8 cellular contexts compared by ENCODE assay signal in the genomic region with DNA sequence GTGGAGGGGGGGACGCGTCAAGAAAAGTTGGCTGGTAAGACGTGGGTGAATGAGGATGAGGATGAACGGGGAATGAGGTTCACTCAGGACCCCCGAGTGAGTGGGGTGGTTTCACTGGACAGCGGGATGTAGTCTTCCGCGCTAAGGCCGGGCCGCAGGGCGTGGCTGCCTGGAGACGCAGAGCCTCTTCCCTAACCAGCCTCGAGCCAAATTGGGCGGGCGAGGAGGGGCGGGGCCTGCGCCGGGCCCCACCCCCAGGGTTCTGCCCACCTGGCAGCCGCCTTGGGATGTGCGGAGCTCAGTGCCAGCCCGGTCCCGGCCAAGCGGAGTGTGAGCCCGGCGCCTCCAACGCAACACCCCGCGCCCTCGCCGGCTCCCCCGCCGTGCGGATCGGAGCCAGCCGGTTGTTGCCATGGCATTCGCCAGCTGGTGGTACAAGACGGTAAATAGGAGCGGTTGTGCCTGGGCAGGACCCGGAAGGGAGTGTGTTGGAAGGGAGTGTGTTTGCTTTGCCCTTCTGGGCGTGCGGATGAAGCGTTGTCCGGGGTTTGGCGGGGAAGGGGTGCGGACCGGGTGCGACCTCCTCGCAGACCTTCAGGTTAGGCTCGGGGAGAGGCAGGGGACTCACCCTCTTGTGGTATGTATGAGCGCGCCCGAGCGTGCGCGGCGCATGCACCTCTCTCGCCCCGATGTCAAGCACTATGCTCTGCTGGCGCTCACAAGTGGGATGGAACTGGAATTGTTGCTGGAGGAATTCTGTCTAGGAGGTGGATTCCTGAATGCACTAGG. TPM values are rescaled to one million over a fixed set of nuclear protein-coding genes. Genes with fewer than 3 reads are reported as not detected.
DNase-seq lines count a peak whose midpoint lies in the region; ATAC-seq lines count a peak whose summit lies in the region.

No MANE protein-coding gene starts in this region.

- peak; percentile 76 for ATAC-seq in HG03442 (IDR thresholded peaks at IDR 0.05; ENCODE audit: unreplicated experiment)

- H2AFZ ChIP-seq in mesenchymal stem cell (ENCODE audit: low read depth, low read length), result peak overlapping the region; percentile 98

- peak overlapping the region; percentile 94 to 97 for H3K4me3 ChIP-seq in mesenchymal stem cell (ENCODE audit: insufficient read depth in 1 of 2, low read depth in 1 of 2, low read length in 2 of 2)

- peaks cover 0 to 2% of the 10 kb centered on the region in 2 experiments for H3K36me3 ChIP-seq in mesenchymal stem cell (ENCODE audit: control insufficient read depth in 1 of 2, insufficient read depth in 2 of 2, low read depth in 1 of 2, low read length in 2 of 2)

- peak overlapping the region; percentile 72 for H3K27ac ChIP-seq in mesenchymal stem cell (ENCODE audit: low read length, poor library complexity, severe bottlenecking)

- H2BK15ac ChIP-seq in mesenchymal stem cell (ENCODE audit: low read depth, poor library complexity, severe bottlenecking), result peak overlapping the region; percentile 93

- H3K4me2 ChIP-seq in mesenchymal stem cell (ENCODE audit: low read length, poor library complexity, severe bottlenecking), result peak overlapping the region; percentile 66

- under 1% methylated on average over 57 of the region's 59 CpGs for WGBS in mesenchymal stem cell

- no peaks in the 10 kb centered on the region for H3K9me3 ChIP-seq in mesenchymal stem cell (ENCODE audit: control insufficient read depth, low read length)

- peak overlapping the region; percentile 97 for H3K9ac ChIP-seq in mesenchymal stem cell (ENCODE audit: low read length)

- peaks cover 14% of the 10 kb centered on the region for H3K79me1 ChIP-seq in mesenchymal stem cell (replicated peaks; ENCODE audit: low read length, poor library complexity, severe bottlenecking)

- H2AK5ac ChIP-seq in mesenchymal stem cell (ENCODE audit: low read length, severe bottlenecking), result no peak overlapping the region

- peak overlapping the region in 1 of 2 experiments; percentile 99 for H3K14ac ChIP-seq in mesenchymal stem cell (ENCODE audit: low read length in 2 of 2)

- peak overlapping the region; percentile 15 to 90 for H2BK12ac ChIP-seq in mesenchymal stem cell (ENCODE audit: low read length in 2 of 2)

- no peaks in the 10 kb centered on the region for H3K27me3 ChIP-seq in mesenchymal stem cell (ENCODE audit: control insufficient read depth in 1 of 2, insufficient read depth in 1 of 2, low read length in 2 of 2)

- H3K23ac ChIP-seq in mesenchymal stem cell (ENCODE audit: low read length in 2 of 2), result peak overlapping the region in 1 of 2 experiments; percentile 93

- peak overlapping the region; percentile 96 for H3K18ac ChIP-seq in mesenchymal stem cell (ENCODE audit: low read depth in 1 of 2, low read length in 2 of 2)

- peak overlapping the region; percentile 98 for H4K8ac ChIP-seq in mesenchymal stem cell (ENCODE audit: low read length)

- peak overlapping the region; percentile 73 for H4K91ac ChIP-seq in mesenchymal stem cell (ENCODE audit: low read length)

- peak; percentile 30 to 92 (median 83) for DNase-seq in C1 segment of cervical spinal cord (lab: John Stamatoyannopoulos, UW)
- DNase-seq in GM19240 (ENCODE audit: insufficient read length, low spot score), result peak; percentile 68
- DNase-seq in NCI-H526 (lab: John Stamatoyannopoulos, UW), result peak; percentile 44 to 65
- peak; percentile 96 for DNase-seq in activated CD8-positive, alpha-beta memory T cell treated with anti-CD3 and anti-CD28 coated beads for 24 hours
- DNase-seq in effector CD8-positive, alpha-beta T cell (lab: John Stamatoyannopoulos, UW), result peak; percentile 78
- DNase-seq in mesenchymal stem cell, result peak; percentile 83
- DNase-seq in stimulated activated CD8-positive, alpha-beta memory T cell treated with anti-CD3 and anti-CD28 coated beads, Interleukin-12 subunit alpha, Interleukin-12 subunit beta, amount 100 ng/mL, for 4 hours (ENCODE audit: low read depth), result peak; percentile 75

- peak overlapping the region; percentile 95 for H2BK120ac ChIP-seq in mesenchymal stem cell (ENCODE audit: low read depth, low read length)

- H3K4me1 ChIP-seq in mesenchymal stem cell (ENCODE audit: control insufficient read depth, insufficient read depth, low read depth, low read length), result peaks cover 6% of the 10 kb centered on the region

- H2BK5ac ChIP-seq in mesenchymal stem cell (ENCODE audit: low read depth, low read length, poor library complexity, severe bottlenecking), result peak overlapping the region; percentile 85

- peak overlapping the region; percentile 40 to 98 for H3K4ac ChIP-seq in mesenchymal stem cell (ENCODE audit: low read depth in 1 of 2, low read length in 2 of 2)

RNA-seq across cellular contexts. Expression of gene CAST, which starts 0.7 kb away (rescaled TPM):
- polyA plus RNA-seq in mesenchymal stem cell (2013, experiment 1 of 2), result 217 TPM
- polyA plus RNA-seq in mesenchymal stem cell (2013, experiment 2 of 2), result 216 TPM

Comparison
In these comparisons a context has a peak if more than half of its experiments do, and no peak if none do; other contexts are left out.
1. Peak in every context shown above with its lines: DNase-seq, ATAC-seq, H3K4me3 ChIP-seq and H3K27ac ChIP-seq.